ENCODE assay signal across 7 cellular contexts in genomic region chr6:14121936-14122344, GRCh38. TPM values are rescaled to one million over a fixed set of nuclear protein-coding genes. Genes with fewer than 3 reads are reported as not detected.
A peak's percentile ranks its signal among the peaks of the same experiment; 100 is the strongest.
DNase-seq lines count a peak whose midpoint lies in the region; ATAC-seq and TF ChIP-seq lines count a peak whose summit lies in the region.

No MANE protein-coding gene starts in this region.

- H3K27me3 ChIP-seq in mesendoderm (ENCODE audit: insufficient read depth, low read length, poor library complexity): no peaks in the 10 kb centered on the region

- no peak overlapping the region for H3K56ac ChIP-seq in mesendoderm (ENCODE audit: low read length)

- peaks cover 0 to 6% (median 0%) of the 10 kb centered on the region in 7 donors for H3K9me3 Mint-ChIP-seq in naive B cell

- H3K79me1 ChIP-seq in mesendoderm (ENCODE audit: low read length): no peaks in the 10 kb centered on the region

- CTCF ChIA-PET in OCI-LY7 (lab: Charles Lee; ENCODE audit: unreplicated experiment): no interaction called here

- no peak overlapping the region for H2BK120ac ChIP-seq in mesendoderm (ENCODE audit: low read depth, low read length)

- H3K9ac ChIP-seq in mesendoderm (ENCODE audit: low read length): no peak overlapping the region

- H3K4me3 ChIP-seq in OCI-LY7 (ENCODE audit: low read depth, low read length, poor library complexity, severe bottlenecking) (peak overlapping the region; percentile 27), mesendoderm (ENCODE audit: low read length) (no peak overlapping the region)

- H2BK15ac ChIP-seq in mesendoderm (replicated peaks; ENCODE audit: low read depth): no peak overlapping the region

- H3K4me1 Mint-ChIP-seq in naive B cell: peaks cover 67 to 86% (median 84%) of the 10 kb centered on the region in 3 donors

- H2BK5ac ChIP-seq in mesendoderm (ENCODE audit: low read length): no peak overlapping the region

- ATAC-seq in GM18870 (IDR thresholded peaks at IDR 0.05; ENCODE audit: unreplicated experiment) (peak; percentile 78), HG02678 (IDR thresholded peaks at IDR 0.05; ENCODE audit: unreplicated experiment) (peak; percentile 62), naive B cell (ENCODE audit: low read depth in 2 of 2) (peak; percentile 56)

- H3K27ac Mint-ChIP-seq in naive B cell: peak overlapping the region; percentile 97 to 100 (median 99)

- peaks cover 44 to 51% of the 10 kb centered on the region in 2 donors for H3K36me3 Mint-ChIP-seq in naive B cell

- no peak for TF ChIP-seq CTCF in OCI-LY7 (conservative IDR thresholded peaks at IDR 0.05; ENCODE audit: low read length)

- WGBS in mesendoderm (ENCODE audit: extremely low coverage, insufficient coverage, low lambda C conversion rate): no CpG with 5 or more reads among the region's 4 CpGs

- no peak overlapping the region for H2AK5ac ChIP-seq in mesendoderm (ENCODE audit: low read length)

- H3K23ac ChIP-seq in mesendoderm (ENCODE audit: low read length): no peak overlapping the region

- intact Hi-C loops in OCI-LY7 (cut with micrococcal nuclease; ENCODE audit: unreplicated experiment): loop anchor here (10.0 kb wide), 1 partner anchor 307 kb away; the partner anchor contains the start of gene MCUR1

- H3K9me3 ChIP-seq in OCI-LY7 (ENCODE audit: low read length): no peaks in the 10 kb centered on the region

- BruUV-seq in OCI-LY7 (replicated peaks; lab: Mats Ljungman, UMichigan): no TSS peak

- H3K4ac ChIP-seq in mesendoderm (ENCODE audit: low read depth, low read length): no peak overlapping the region

- H3K9me2 ChIP-seq in OCI-LY7 (ENCODE audit: insufficient read depth, low read length): no peaks in the 10 kb centered on the region

- no peak overlapping the region for H2AFZ ChIP-seq in OCI-LY7 (ENCODE audit: low read length)

- H3K79me2 ChIP-seq in OCI-LY7 (ENCODE audit: insufficient read depth, low read depth, low read length) (peaks cover 49% of the 10 kb centered on the region; the same call in 1 of the 2 replicates), mesendoderm (ENCODE audit: control insufficient read depth, insufficient read depth, low read length) (no peaks in the 10 kb centered on the region)

- no peaks in the 10 kb centered on the region for H4K20me1 ChIP-seq in OCI-LY7 (ENCODE audit: insufficient read depth, low read length)

- H3K4me2 ChIP-seq in OCI-LY7 (ENCODE audit: low read length) (peak overlapping the region; percentile 83), mesendoderm (ENCODE audit: low read length) (no peak overlapping the region)

- H3K4me1 ChIP-seq in OCI-LY7 (ENCODE audit: insufficient read depth, low read length, poor library complexity, severe bottlenecking) (peaks cover 48% of the 10 kb centered on the region), mesendoderm (ENCODE audit: control insufficient read depth, low read depth, low read length) (no peaks in the 10 kb centered on the region)

- peaks cover 0 to 4% (median 0%) of the 10 kb centered on the region in 3 donors for H3K27me3 Mint-ChIP-seq in naive B cell

- POLR2A ChIA-PET in OCI-LY7 (lab: Charles Lee): interaction anchor here (1.0 kb wide), 1 partner anchor 27 kb away, joined by 4 read pairs; no protein-coding TSS in a partner anchor

- H4K8ac ChIP-seq in mesendoderm (ENCODE audit: low read depth, low read length): no peak overlapping the region

- peak overlapping the region; percentile 78 to 99 (median 98) for H3K4me3 Mint-ChIP-seq in naive B cell

- H3K36me3 ChIP-seq in OCI-LY7 (ENCODE audit: insufficient read depth, low read length): peaks cover 62% of the 10 kb centered on the region
- H3K36me3 ChIP-seq in mesendoderm (ENCODE audit: control insufficient read depth, insufficient read depth, low read length): no peaks in the 10 kb centered on the region

- peak; percentile 60 for DNase-seq in OCI-LY7 (ENCODE audit: low spot score)
- peak; percentile 89 for DNase-seq in naive B cell
- no peak for DNase-seq in NCI-H1930 (lab: John Stamatoyannopoulos, UW)
- no peak for DNase-seq in mesendoderm
- DNase-seq in HuH-7.5 (ENCODE audit: low spot score): no peak

- no peak overlapping the region for H3K18ac ChIP-seq in mesendoderm (ENCODE audit: low read length)

- H3K27ac ChIP-seq in OCI-LY7 (ENCODE audit: low read depth, low read length, poor library complexity, severe bottlenecking) (peak overlapping the region; percentile 16), mesendoderm (ENCODE audit: low read depth, low read length) (no peak overlapping the region)

- no peak overlapping the region for H4K5ac ChIP-seq in mesendoderm (ENCODE audit: low read length)

RNA-seq across cellular contexts. Expression of gene CD83, which starts 4.4 kb away (rescaled TPM):
- 26.2 and 29.7 TPM in 2 replicates for total RNA-seq in OCI-LY7 (2014; rRNA removed; shearing (Covaris generic))
- total RNA-seq in OCI-LY7 (2022): 12.1 and 15.0 TPM in 2 replicates
- 100 to 1,000 TPM in 4 of 6 donors, 10 to 100 TPM in 2; 57.0 to 622 (median 209) TPM for polyA plus RNA-seq in naive B cell (ENCODE audit: low read depth in 6 of 6)
- polyA plus RNA-seq in mesendoderm (2013, experiment 1 of 2): 5.4 TPM
- 5.3 TPM for polyA plus RNA-seq in mesendoderm (2013, experiment 2 of 2)

Comparison
In these comparisons a context has a peak if more than half of its experiments do, and no peak if none do; other contexts are left out.
1. DNase-seq: peak in OCI-LY7 (single experiment) and naive B cell (single experiment); none in NCI-H1930 (0 of 2), mesendoderm (single experiment) and HuH-7.5 (single experiment).
2. Peak in every context shown above with its lines, with median percentiles within 50 percentile points of each other: ATAC-seq.